ENCODE assay signal across 25 cellular contexts in the genomic region with DNA sequence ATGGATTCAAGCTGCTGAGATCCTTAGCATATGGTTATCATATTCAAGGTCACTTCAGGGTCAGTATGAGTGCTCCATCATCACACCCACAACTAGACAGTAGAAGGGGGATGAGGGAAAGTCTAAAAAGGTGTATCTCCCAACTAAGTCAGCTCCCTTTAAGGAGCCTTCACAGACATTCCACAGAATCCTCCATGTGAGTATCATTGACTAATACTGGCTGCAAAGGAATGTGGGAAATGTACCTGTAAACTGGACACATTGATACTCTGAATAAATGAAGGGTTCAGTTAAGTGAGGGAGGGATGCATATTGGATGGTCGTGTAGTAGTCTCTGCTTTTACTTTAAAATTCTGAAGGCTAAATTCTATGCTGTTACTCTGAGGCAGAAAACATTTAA.
DNase-seq lines count a peak whose midpoint lies in the region; ATAC-seq, FAIRE-seq and TF ChIP-seq lines count a peak whose summit lies in the region.
"Had no signal": no experiment of that assay in that cellular context is flagged by ENCODE, and none has a peak within 500 bp of the region (broad histone marks: within the 10 kb centered on the region; RNA-seq: fewer than 3 reads in every experiment).

No MANE protein-coding gene starts in this region.

- H4K91ac ChIP-seq in H1 (replicated peaks; ENCODE audit: insufficient read length, low read length) = no peak overlapping the region

- H2BK12ac ChIP-seq in H1 (ENCODE audit: low read depth, low read length) = peak overlapping the region; percentile 60; the same call in 1 of the 2 replicates

- no peak overlapping the region for H3K9ac ChIP-seq in H1 (replicated peaks in 1 of 4; ENCODE audit: extremely low read depth in 1 of 4, low read depth in 3 of 4, low read length in 3 of 4)
- H3K9ac ChIP-seq: BLaER1 treated with 17β-estradiol and CSF1 and Interleukin-3, amounts not matched to agents 10 nM and 100 nM had no signal

- TF ChIP-seq POLR2A in H1 (IDR thresholded peaks at IDR 0.05; ENCODE audit: control extremely low read depth in 1 of 2, low read depth in 2 of 2, low read length in 2 of 2) = no peak

- TF ChIP-seq RAD21 in H1 (IDR thresholded peaks at IDR 0.05 in 1 of 2, conservative IDR thresholded peaks at IDR 0.05 in 1 of 2; ENCODE audit: low read depth in 2 of 2, low read length in 2 of 2) = no peak

- H3K9me3 Mint-ChIP-seq in stimulated activated naive B cell treated with anti-CD40 and anti-IgM and Interleukin-4, amounts not matched to agents 10 μg/mL and 1 μg/mL and 100 μg/mL, for 72 hours = peaks cover 1 to 8% of the 10 kb centered on the region in 2 donors

- H4K20me1 ChIP-seq in H1 (replicated peaks in 1 of 2; ENCODE audit: control insufficient read depth in 1 of 2, insufficient read depth in 2 of 2, low read length in 2 of 2) = no peaks in the 10 kb centered on the region
- H4K20me1 ChIP-seq: BLaER1 treated with 17β-estradiol and CSF1 and Interleukin-3, amounts not matched to agents 10 nM and 100 nM had no signal

- no peak for ATAC-seq in esophagus mucosa
- no peak for ATAC-seq in stimulated activated naive B cell treated with anti-CD40 and anti-IgM and Interleukin-4, amounts not matched to agents 10 μg/mL and 1 μg/mL and 100 μg/mL, for 72 hours (replicated peaks)
- ATAC-seq: GM12878 had no signal

- H3K27me3 Mint-ChIP-seq in stimulated activated naive B cell treated with anti-CD40 and anti-IgM and Interleukin-4, amounts not matched to agents 10 μg/mL and 1 μg/mL and 100 μg/mL, for 72 hours = no peaks in the 10 kb centered on the region
- H3K27me3 Mint-ChIP-seq: CD4-positive, alpha-beta T cell; CD8-positive, alpha-beta memory T cell had no signal

- no peak overlapping the region for H3K56ac ChIP-seq in H1 (replicated peaks; ENCODE audit: insufficient read length, low read depth, low read length)

- H3K4me1 ChIP-seq in H1 (replicated peaks in 1 of 4; ENCODE audit: control insufficient read depth in 3 of 4, insufficient read depth in 4 of 4, low read length in 3 of 4) = peaks cover 0 to 5% (median 1%) of the 10 kb centered on the region in 4 experiments; a peak in 1 of 7 replicates
- H3K4me1 ChIP-seq: BE2C; BLaER1 treated with 17β-estradiol and CSF1 and Interleukin-3, amounts not matched to agents 10 nM and 100 nM had no signal

- H3K23me2 ChIP-seq in H1 (ENCODE audit: low read depth, low read length) = no peaks in the 10 kb centered on the region

- POLR2A ChIA-PET in H1 (lab: Charles Lee; ENCODE audit: partially characterized antibody) = no interaction called here

- in situ Hi-C loops in ACHN (cut with HindIII; ENCODE audit: low pct_ligation_motif_present, low pct_unique_long_range_greater_than_20kb, low sequenced_read_pairs) = no loop called here

- H2BK15ac ChIP-seq in H1 (ENCODE audit: low read length) = no peak overlapping the region

- H3K18ac ChIP-seq in H1 (ENCODE audit: extremely low read depth, low read length) = no peak overlapping the region

- no peaks in the 10 kb centered on the region for H3K36me3 ChIP-seq in H1 (ENCODE audit: control insufficient read depth in 2 of 4, insufficient read depth in 4 of 4, low read length in 3 of 4)
- H3K36me3 ChIP-seq: BE2C; BLaER1 treated with 17β-estradiol and CSF1 and Interleukin-3, amounts not matched to agents 10 nM and 100 nM had no signal

- H3K14ac ChIP-seq in H1 (ENCODE audit: insufficient read length) = no peak overlapping the region

- H3K4me2 ChIP-seq in H1 (ENCODE audit: insufficient read depth in 1 of 2, low read depth in 2 of 2, low read length in 2 of 2) = no peak overlapping the region
- H3K4me2 ChIP-seq: BLaER1 treated with 17β-estradiol and CSF1 and Interleukin-3, amounts not matched to agents 10 nM and 100 nM had no signal

- no peak overlapping the region for H2BK120ac ChIP-seq in H1 (replicated peaks; ENCODE audit: low read depth, low read length)

- H3K23ac ChIP-seq in H1 (ENCODE audit: insufficient read length) = no peak overlapping the region

- no peak for TF ChIP-seq CTCF in H1 (IDR thresholded peaks at IDR 0.05; ENCODE audit: control extremely low read depth in 1 of 3, insufficient read depth in 1 of 3, low read depth in 1 of 3, low read length in 3 of 3)

- no peaks in the 10 kb centered on the region for H3K4me1 Mint-ChIP-seq in stimulated activated naive B cell treated with anti-CD40 and anti-IgM and Interleukin-4, amounts not matched to agents 10 μg/mL and 1 μg/mL and 100 μg/mL, for 72 hours
- H3K4me1 Mint-ChIP-seq: CD14-positive monocyte; CD8-positive, alpha-beta memory T cell had no signal

- H3K27me3 ChIP-seq in H1 (replicated peaks in 1 of 4; ENCODE audit: control insufficient read depth in 3 of 4, extremely low read depth in 1 of 4, insufficient read depth in 3 of 4, low read length in 3 of 4) = no peaks in the 10 kb centered on the region
- H3K27me3 ChIP-seq: BE2C; BLaER1 treated with 17β-estradiol and CSF1 and Interleukin-3, amounts not matched to agents 10 nM and 100 nM had no signal

- no peak overlapping the region for H3K27ac Mint-ChIP-seq in stimulated activated naive B cell treated with anti-CD40 and anti-IgM and Interleukin-4, amounts not matched to agents 10 μg/mL and 1 μg/mL and 100 μg/mL, for 72 hours
- H3K27ac Mint-ChIP-seq: CD14-positive monocyte; CD4-positive, alpha-beta T cell; CD8-positive, alpha-beta memory T cell had no signal

- FAIRE-seq in H1 (lab: Jason Lieb, UNC) = no peak
- FAIRE-seq: A204.1, D721Med, GM12878, GM19239 had no signal

- H3K4me3 Mint-ChIP-seq in stimulated activated naive B cell treated with anti-CD40 and anti-IgM and Interleukin-4, amounts not matched to agents 10 μg/mL and 1 μg/mL and 100 μg/mL, for 72 hours = no peak overlapping the region
- H3K4me3 Mint-ChIP-seq: CD14-positive monocyte; CD4-positive, alpha-beta T cell; CD8-positive, alpha-beta memory T cell had no signal

- no peak overlapping the region for H2AFZ ChIP-seq in H1 (ENCODE audit: low read length)

- H2AK5ac ChIP-seq in H1 (ENCODE audit: low read depth, low read length) = no peak overlapping the region

- H3K79me1 ChIP-seq in H1 (ENCODE audit: low read depth, low read length) = no peaks in the 10 kb centered on the region

- H4K5ac ChIP-seq in H1 (ENCODE audit: insufficient read length, low read depth, low read length) = no peak overlapping the region

- CTCF ChIA-PET in H1 (lab: Charles Lee; ENCODE audit: partially characterized antibody) = no interaction called here

- H3K9me3 ChIP-seq in H1 (ENCODE audit: insufficient read depth in 2 of 2, low read depth in 1 of 2, low read length in 1 of 2) = peaks cover 0 to 2% of the 10 kb centered on the region in 2 experiments; a peak in 1 of 4 replicates
- H3K9me3 ChIP-seq: BE2C had no signal

- no peak for TF ChIP-seq EP300 in H1 (IDR thresholded peaks at IDR 0.05; ENCODE audit: borderline replicate concordance in 1 of 2, low read depth in 2 of 2, low read length in 2 of 2)

- no peaks in the 10 kb centered on the region for H3K79me2 ChIP-seq in H1 (ENCODE audit: control insufficient read depth in 1 of 2, insufficient read depth in 2 of 2, low read length in 2 of 2)

- no peak overlapping the region for H3K4me3 ChIP-seq in H1 (ENCODE audit: extremely low read depth in 1 of 4, insufficient read depth in 2 of 4, low read depth in 3 of 4, low read length in 4 of 4)
- H3K4me3 ChIP-seq: BLaER1 treated with 17β-estradiol and CSF1 and Interleukin-3, amounts not matched to agents 10 nM and 100 nM; GM12878 had no signal

- H4K8ac ChIP-seq in H1 (ENCODE audit: extremely low read depth, insufficient read depth, low read length) = no peak overlapping the region

- no peaks in the 10 kb centered on the region for H3K36me3 Mint-ChIP-seq in stimulated activated naive B cell treated with anti-CD40 and anti-IgM and Interleukin-4, amounts not matched to agents 10 μg/mL and 1 μg/mL and 100 μg/mL, for 72 hours
- H3K36me3 Mint-ChIP-seq: CD14-positive monocyte had no signal

- 82% methylated on average over 1 of the region's 1 CpG; no CpG with 5 or more reads in 1 of the 2 experiments for WGBS in H1 (ENCODE audit: extremely low coverage in 1 of 2, insufficient coverage in 1 of 2, insufficient read length in 1 of 2, insufficient replicate concordance in 2 of 2, low coverage in 1 of 2, low lambda C conversion rate in 2 of 2, missing lambda C conversion rate in 1 of 2), 2 experiments

- H2BK5ac ChIP-seq in H1 (ENCODE audit: low read depth, low read length) = no peak overlapping the region

- no peak overlapping the region for H3K4ac ChIP-seq in H1 (replicated peaks; ENCODE audit: insufficient read length, low read depth, low read length)

- no peak overlapping the region for H2BK20ac ChIP-seq in H1 (ENCODE audit: low read length)

- no peak overlapping the region for H3K27ac ChIP-seq in H1 (ENCODE audit: low read depth, low read length)
- H3K27ac ChIP-seq: 22Rv1; BLaER1 treated with 17β-estradiol and CSF1 and Interleukin-3, amounts not matched to agents 10 nM and 100 nM had no signal

- DNase-seq in ACHN (peak; percentile 3), H1 (ENCODE audit: low read depth in 1 of 2, low spot score in 2 of 2) (no peak), kidney glomerular epithelial cell (lab: John Stamatoyannopoulos, UW) (peak; percentile 49), renal cortical epithelial cell (ENCODE audit: low read depth) (peak; percentile 66), SK-N-DZ (ENCODE audit: low spot score) (no peak)
- DNase-seq in stimulated activated naive B cell treated with anti-CD40 and anti-IgM and Interleukin-4, amounts not matched to agents 10 μg/mL and 1 μg/mL and 100 μg/mL, for 72 hours = no peak
- DNase-seq: AML-193; BE2C; CD4-positive, alpha-beta T cell; CD8-positive, alpha-beta memory T cell; DMS 273 treated with DMSO at 0.1 percent for 48 hours; DMS79; EL; GDM1; GOT3; H7; HCEC 1CT had no signal

TF ChIP-seq in H1, 55 proteins besides CTCF, POLR2A, EP300 and RAD21:
- no peak for TF ChIP-seq RFX5 (IDR thresholded peaks at IDR 0.05; ENCODE audit: borderline replicate concordance, low read depth, low read length)
- TF ChIP-seq SAP30 (IDR thresholded peaks at IDR 0.05; ENCODE audit: insufficient read depth, insufficient replicate concordance, low read length) = no peak
- TF ChIP-seq BACH1 (IDR thresholded peaks at IDR 0.05; ENCODE audit: low read length) = no peak
- no peak for TF ChIP-seq CHD1 (IDR thresholded peaks at IDR 0.05; ENCODE audit: low read depth, low read length)

Comparison
In these comparisons a context has a peak if more than half of its experiments do, and no peak if none do; other contexts are left out.
1. DNase-seq: peak in ACHN (single experiment), kidney glomerular epithelial cell (single experiment) and renal cortical epithelial cell (single experiment); none in H1 (0 of 2), SK-N-DZ (single experiment) and stimulated activated naive B cell treated with anti-CD40 and anti-IgM and Interleukin-4, amounts not matched to agents 10 μg/mL and 1 μg/mL and 100 μg/mL, for 72 hours (single experiment).